In genomic region chr10:14648042-14648765, GRCh38 we compare ENCODE assay signal across 8 cellular contexts.
DNase-seq lines count a peak whose midpoint lies in the region; TF ChIP-seq lines count a peak whose summit lies in the region.

No MANE protein-coding gene starts in this region.

- DNase-seq in GF-D8 (lab: John Stamatoyannopoulos, UW) (peak; percentile 73), HAP-1 (ENCODE audit: low spot score in 2 of 2) (peak; percentile 55 to 62), NCI-H1105 treated with DMSO at 0.1 percent for 48 hours (lab: John Stamatoyannopoulos, UW) (peak; percentile 86), WERI-Rb-1 (peak; percentile 54), cardiac fibroblast (ENCODE audit: low read depth in 2 of 2) (peak; percentile 51 to 84), kidney glomerular epithelial cell (lab: John Stamatoyannopoulos, UW) (peak; percentile 68), cortex of kidney (lab: John Stamatoyannopoulos, UW) (no peak)
- peak; percentile 22 to 48 (median 38) for DNase-seq in stimulated activated CD4-positive, alpha-beta T cell treated with anti-CD3 and anti-CD28 coated beads, Interleukin-1b, Interleukin-23, amount 100 ng/mL, for 24 hours (ENCODE audit: low read depth in 4 of 4, low spot score in 1 of 4)

- H3K36me3 ChIP-seq in HAP-1 (replicated peaks) (no peaks in the 10 kb centered on the region), WERI-Rb-1 (no peaks in the 10 kb centered on the region)

- H3K9me3 ChIP-seq in HAP-1: no peaks in the 10 kb centered on the region
- no peaks in the 10 kb centered on the region for H3K9me3 ChIP-seq in WERI-Rb-1 (ENCODE audit: severe bottlenecking)

- H3K4me1 ChIP-seq in HAP-1: peaks cover 3% of the 10 kb centered on the region

- H3K27me3 ChIP-seq in HAP-1 (ENCODE audit: low read depth) (peaks cover 29% of the 10 kb centered on the region), WERI-Rb-1 (ENCODE audit: insufficient read depth, low read depth, severe bottlenecking) (no peaks in the 10 kb centered on the region)

- no peak for TF ChIP-seq CTCF in WERI-Rb-1 (IDR thresholded peaks at IDR 0.05; ENCODE audit: low read depth, low read length)
- TF ChIP-seq CTCF in cardiac fibroblast (IDR thresholded peaks at IDR 0.05; ENCODE audit: low read depth, low read length): no peak

- in situ Hi-C loops in HAP-1 (cut with MboI; ENCODE audit: low sequenced_read_pairs): no loop called here

- H3K27ac ChIP-seq in WERI-Rb-1: no peak overlapping the region

- H3K4me3 ChIP-seq in HAP-1 (no peak overlapping the region), WERI-Rb-1 (ENCODE audit: low read depth, low read length) (no peak overlapping the region; the same call in 1 of the 2 replicates), cardiac fibroblast (replicated peaks in 1 of 2; ENCODE audit: low read depth in 2 of 2, low read length in 2 of 2) (no peak overlapping the region)
